In the genomic region with DNA sequence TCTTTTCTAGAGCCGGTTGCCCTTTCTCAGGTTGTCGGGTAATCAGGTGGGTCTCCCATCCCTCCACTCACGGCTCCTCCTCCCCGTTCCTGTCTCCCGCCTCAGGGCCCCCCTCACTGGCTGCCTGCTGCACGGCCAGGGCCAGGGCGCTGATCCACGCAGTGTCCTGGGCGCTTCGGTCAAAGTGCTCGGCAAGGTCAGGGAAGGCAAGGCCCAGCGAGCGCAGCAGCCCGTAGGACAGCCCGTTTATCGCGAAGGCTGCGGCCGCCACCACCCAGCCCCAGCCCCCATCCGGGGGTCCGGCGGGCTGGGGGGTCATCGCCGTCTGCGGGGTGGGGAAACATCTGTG, we compare ENCODE assay signal across 8 cellular contexts. TPM values are rescaled to one million over a fixed set of nuclear protein-coding genes. Genes with fewer than 3 reads are reported as not detected.
DNase-seq lines count a peak whose midpoint lies in the region; ATAC-seq, FAIRE-seq and TF ChIP-seq lines count a peak whose summit lies in the region.

No MANE protein-coding gene starts in this region.

- H3K4me1 Mint-ChIP-seq in activated naive CD8-positive, alpha-beta T cell treated with anti-CD3 and anti-CD28 coated beads, Interleukin-2, amount 10 ng/mL, durations not matched to agents 7 days and 5 days: peaks cover 36% of the 10 kb centered on the region

- peak; percentile 13 for ATAC-seq in activated naive CD8-positive, alpha-beta T cell treated with anti-CD3 and anti-CD28 coated beads, Interleukin-2, amount 10 ng/mL, durations not matched to agents 7 days and 5 days (ENCODE audit: low read depth)
- ATAC-seq in GM19324 (IDR thresholded peaks at IDR 0.05; ENCODE audit: low FRiP score, unreplicated experiment) (no peak), GM18909 (IDR thresholded peaks at IDR 0.05; ENCODE audit: poor library complexity, unreplicated experiment) (no peak)

- no CpG with 5 or more reads among the region's 25 CpGs for WGBS in iPS DF 6.9 (ENCODE audit: insufficient coverage, insufficient read length)

- no peak for TF ChIP-seq POLR2A in GM12891 (IDR thresholded peaks at IDR 0.05; ENCODE audit: low read depth, low read length)

- peaks cover 12% of the 10 kb centered on the region for H3K27me3 Mint-ChIP-seq in activated naive CD8-positive, alpha-beta T cell treated with anti-CD3 and anti-CD28 coated beads, Interleukin-2, amount 10 ng/mL, durations not matched to agents 7 days and 5 days

- H3K27ac Mint-ChIP-seq in activated naive CD8-positive, alpha-beta T cell treated with anti-CD3 and anti-CD28 coated beads, Interleukin-2, amount 10 ng/mL, durations not matched to agents 7 days and 5 days: peak overlapping the region; percentile 73

- peak; percentile 43 for FAIRE-seq in GM12891 (lab: Jason Lieb, UNC)
- FAIRE-seq in D721Med (lab: Jason Lieb, UNC): no peak

- peak overlapping the region; percentile 81 for H3K4me3 Mint-ChIP-seq in activated naive CD8-positive, alpha-beta T cell treated with anti-CD3 and anti-CD28 coated beads, Interleukin-2, amount 10 ng/mL, durations not matched to agents 7 days and 5 days

- peaks cover 11% of the 10 kb centered on the region; the same call in 1 of the 2 replicates for H3K27me3 ChIP-seq in iPS DF 6.9 (ENCODE audit: control insufficient read depth, insufficient read depth, low read length)

- no peak overlapping the region for H3K27ac ChIP-seq in iPS DF 6.9 (ENCODE audit: low read length)

- peaks cover 7% of the 10 kb centered on the region for H3K4me1 ChIP-seq in iPS DF 6.9 (ENCODE audit: control insufficient read depth, insufficient read depth, low read length)

- DNase-seq in GM12891 (ENCODE audit: insufficient read length, low spot score) (no peak), iPS DF 6.9 (ENCODE audit: low read depth, low spot score) (no peak), skeletal muscle cell (ENCODE audit: low read depth) (no peak), D721Med (ENCODE audit: insufficient read length, low spot score) (no peak), KBM-7 (no peak)
- no peak for DNase-seq in activated naive CD8-positive, alpha-beta T cell treated with anti-CD3 and anti-CD28 coated beads, Interleukin-2, amount 10 ng/mL, durations not matched to agents 7 days and 5 days

- in situ Hi-C loops in KBM-7 (cut with MboI; ENCODE audit: low pct_unique_long_range_greater_than_20kb, low sequenced_read_pairs): loop anchor here (25.0 kb wide), 1 partner anchor 294 kb away; a partner anchor contains a TSS

- H3K9me3 Mint-ChIP-seq in activated naive CD8-positive, alpha-beta T cell treated with anti-CD3 and anti-CD28 coated beads, Interleukin-2, amount 10 ng/mL, durations not matched to agents 7 days and 5 days: no peaks in the 10 kb centered on the region

- no peak for TF ChIP-seq CTCF in D721Med (IDR thresholded peaks at IDR 0.05; ENCODE audit: insufficient read depth, missing control alignments)

- POLR2A ChIA-PET in activated naive CD8-positive, alpha-beta T cell treated with anti-CD3 and anti-CD28 coated beads, Interleukin-2, amount 10 ng/mL, durations not matched to agents 7 days and 5 days (lab: Charles Lee): interaction anchor here (0.5 to 2.8 kb wide), 3 partner anchors 28 to 254 kb away, joined by 3 to 12 read pairs (median 4); a partner anchor contains a TSS

- H3K36me3 ChIP-seq in iPS DF 6.9 (ENCODE audit: control insufficient read depth, insufficient read depth, low read length): no peaks in the 10 kb centered on the region

- no peaks in the 10 kb centered on the region for H3K36me3 Mint-ChIP-seq in activated naive CD8-positive, alpha-beta T cell treated with anti-CD3 and anti-CD28 coated beads, Interleukin-2, amount 10 ng/mL, durations not matched to agents 7 days and 5 days

- H3K4me3 ChIP-seq in iPS DF 6.9 (ENCODE audit: low read length) (peak overlapping the region; percentile 38; the same call in 1 of the 2 replicates), skeletal muscle cell (ENCODE audit: low read depth, low read length) (peak overlapping the region; percentile 40)

- no peaks in the 10 kb centered on the region for H3K9me3 ChIP-seq in iPS DF 6.9 (ENCODE audit: control insufficient read depth, insufficient read depth, low read length)

TF ChIP-seq in GM12891, 5 proteins besides CTCF, POLR2A, EP300 and RAD21:
- TF ChIP-seq TAF1 (IDR thresholded peaks at IDR 0.05; ENCODE audit: low read depth, low read length) (no peak), POU2F2 (IDR thresholded peaks at IDR 0.05; ENCODE audit: low read depth, low read length) (no peak), SPI1 (IDR thresholded peaks at IDR 0.05; ENCODE audit: low read depth, low read length) (no peak), POLR2AphosphoS5 (IDR thresholded peaks at IDR 0.05; ENCODE audit: low read depth, low read length) (no peak), PAX5 (IDR thresholded peaks at IDR 0.05; ENCODE audit: insufficient read depth, low read length, severe bottlenecking) (no peak)

RNA-seq across cellular contexts. Expression of a gene that starts 0.7 kb away (rescaled TPM):
- polyA plus RNA-seq in GM12891 (2012; ENCODE audit: low read depth, missing spikeins): 2.0 TPM
- total RNA-seq in activated naive CD8-positive, alpha-beta T cell treated with anti-CD3 and anti-CD28 coated beads, Interleukin-2, amount 10 ng/mL, durations not matched to agents 7 days and 5 days: 1 to 10 TPM; 1.2 to 1.7 TPM

RNA-seq across cellular contexts. Expression of a gene that starts 7.4 kb away (rescaled TPM):
- 3.4 TPM for polyA plus RNA-seq in GM12891 (2012; ENCODE audit: low read depth, missing spikeins)
- total RNA-seq in activated naive CD8-positive, alpha-beta T cell treated with anti-CD3 and anti-CD28 coated beads, Interleukin-2, amount 10 ng/mL, durations not matched to agents 7 days and 5 days: 10 to 100 TPM; 15.8 to 16.0 TPM

RNA-seq across cellular contexts. Expression of a gene that starts 20.3 kb away (rescaled TPM):
- 0.36 TPM for polyA plus RNA-seq in GM12891 (2012; ENCODE audit: low read depth, missing spikeins)
- under 1 TPM; 0.36 to 0.54 TPM for total RNA-seq in activated naive CD8-positive, alpha-beta T cell treated with anti-CD3 and anti-CD28 coated beads, Interleukin-2, amount 10 ng/mL, durations not matched to agents 7 days and 5 days

RNA-seq across cellular contexts. Expression of a gene that starts 30.7 kb away (rescaled TPM):
- polyA plus RNA-seq in GM12891 (2012; ENCODE audit: low read depth, missing spikeins): 303 TPM
- total RNA-seq in activated naive CD8-positive, alpha-beta T cell treated with anti-CD3 and anti-CD28 coated beads, Interleukin-2, amount 10 ng/mL, durations not matched to agents 7 days and 5 days: 100 to 1,000 TPM; 114 to 128 TPM

RNA-seq across cellular contexts. Expression of a gene that starts 36.9 kb away (rescaled TPM):
- not detected for polyA plus RNA-seq in GM12891 (2012; ENCODE audit: low read depth, missing spikeins)
- under 1 TPM; 0.45 to 0.64 TPM for total RNA-seq in activated naive CD8-positive, alpha-beta T cell treated with anti-CD3 and anti-CD28 coated beads, Interleukin-2, amount 10 ng/mL, durations not matched to agents 7 days and 5 days
